In genomic region chr7:100705753-100706671, GRCh38 we compare ENCODE assay signal across 8 cellular contexts. TPM values are rescaled to one million over a fixed set of nuclear protein-coding genes. Genes with fewer than 3 reads are reported as not detected.
DNase-seq lines count a peak whose midpoint lies in the region; ATAC-seq, FAIRE-seq and TF ChIP-seq lines count a peak whose summit lies in the region.

Gene POP7, plus strand, starts transcription at chr7:100706121. Its CDS starts 710 bp downstream, at chr7:100706831.

- H3K9me3 ChIP-seq in psoas muscle: no peaks in the 10 kb centered on the region

- FAIRE-seq in urothelium cell line (lab: Jason Lieb, UNC): peak; percentile 95

- H3K27ac ChIP-seq in angular gyrus (ENCODE audit: low read depth, low read length) (peak within 1 kb of the TSS; percentile 90), psoas muscle (peak within 1 kb of the TSS; percentile 89)

- 0 to 1% (median 0%) methylated on average over 77 to 86 of the region's 86 CpGs for WGBS in psoas muscle, 3 donors

- DNase-seq in NCI-H187 (lab: John Stamatoyannopoulos, UW) (peak; percentile 94 to 99), T-helper 2 cell (peak; percentile 95 to 98 (median 98)), left ventricle myocardium superior (peak; percentile 100), psoas muscle (peak; percentile 99 to 100), urothelium cell line (ENCODE audit: low spot score) (peak; percentile 100)

- TF ChIP-seq CTCF in psoas muscle (IDR thresholded peaks at IDR 0.05): no peak

- ATAC-seq in GM18498 (IDR thresholded peaks at IDR 0.05; ENCODE audit: unreplicated experiment) (peak; percentile 89), HG02938 (IDR thresholded peaks at IDR 0.05; ENCODE audit: unreplicated experiment) (peak; percentile 81), left ventricle myocardium superior (peak; percentile 97), psoas muscle (peak; percentile 99)

- H3K36me3 ChIP-seq in psoas muscle (ENCODE audit: insufficient read depth in 1 of 2, low read depth in 1 of 2): peaks cover 0 to 19% of the 10 kb centered on the region in 2 donors

- H3K4me3 ChIP-seq in psoas muscle: peak within 1 kb of the TSS; percentile 80

- H3K4me1 ChIP-seq in psoas muscle: peaks cover 13% of the 10 kb centered on the region

- no peaks in the 10 kb centered on the region for H3K27me3 ChIP-seq in psoas muscle (ENCODE audit: insufficient read depth in 3 of 3, low read length in 2 of 3)

- intact Hi-C loops in left ventricle myocardium superior (cut with micrococcal nuclease): loop anchor here (10.0 kb wide), 1 partner anchor 149 kb away; the partner anchor contains the start of gene SLC12A9
- intact Hi-C loops in psoas muscle (cut with DNase I): loop anchor here in 1 of 2 donors (2.0 to 5.0 kb wide), 2 partner anchors 146 to 353 kb away; partner anchors contain the start of gene SLC12A9

RNA-seq across cellular contexts. Expression of gene POP7, which starts in this region (rescaled TPM):
- total RNA-seq in left ventricle myocardium superior: 30.0 TPM
- total RNA-seq in psoas muscle: 10 to 100 TPM; 28.4 to 44.4 (median 39.4) TPM
- 100 to 1,000 TPM in 1 of 3 donors, 10 to 100 TPM in 2; 74.1 to 129 (median 86.0) TPM for polyA plus RNA-seq in psoas muscle

Comparison
In these comparisons a context has a peak if more than half of its experiments do, and no peak if none do; other contexts are left out.
1. Peak in every context shown above with its lines: DNase-seq, ATAC-seq, H3K4me3 ChIP-seq and H3K27ac ChIP-seq.